In the genomic region with DNA sequence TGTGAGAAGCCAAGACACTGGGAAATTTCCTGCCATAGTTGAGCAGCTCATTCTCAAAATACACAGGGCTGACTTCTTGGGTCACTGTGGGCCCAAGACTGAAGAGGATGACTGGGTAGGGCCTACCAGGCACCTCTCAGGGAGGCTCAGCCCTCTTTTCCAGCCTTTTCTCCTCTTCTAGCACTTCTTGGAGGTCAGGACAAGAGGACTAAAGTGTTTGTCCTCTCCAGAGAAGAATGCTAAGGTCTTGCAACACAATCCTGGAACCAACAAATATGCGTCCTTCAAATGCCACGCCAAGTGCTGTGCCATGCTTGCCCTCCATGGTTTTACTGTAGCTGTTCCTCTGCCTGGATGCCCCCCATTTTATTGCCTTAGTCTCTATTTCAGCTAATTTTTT, we compare ENCODE assay signal across 28 cellular contexts. TPM values are rescaled to one million over a fixed set of nuclear protein-coding genes. Genes with fewer than 3 reads are reported as not detected.
"Had no signal": no experiment of that assay in that cellular context is flagged by ENCODE, and none has a peak within 500 bp of the region (broad histone marks: within the 10 kb centered on the region; RNA-seq: fewer than 3 reads in every experiment).

No MANE protein-coding gene starts in this region.

- H3K4me3 ChIP-seq: dorsolateral prefrontal cortex, esophagus muscularis mucosa, heart right ventricle, mucosa of descending colon, neural progenitor cell, smooth muscle cell, suprapubic skin, transverse colon had no signal

- H3K36me3 ChIP-seq: esophagus muscularis mucosa, heart right ventricle, neural progenitor cell, suprapubic skin, transverse colon had no signal

- H3K27ac ChIP-seq: dorsolateral prefrontal cortex, esophagus muscularis mucosa, foreskin keratinocyte, heart right ventricle, neural progenitor cell, parathyroid adenoma, suprapubic skin, transverse colon had no signal

- H3K27ac Mint-ChIP-seq: naive B cell; nephron; neural progenitor cell; stimulated activated naive CD8-positive, alpha-beta T cell treated with anti-CD3 and anti-CD28 coated beads, Interleukin-15, amount 100 ng/mL, for 72 hours had no signal

- ATAC-seq: foreskin keratinocyte; heart right ventricle; left colon; mucosa of descending colon; sciatic nerve; stimulated activated naive CD8-positive, alpha-beta T cell treated with anti-CD3 and anti-CD28 coated beads, Interleukin-15, amount 100 ng/mL, for 72 hours had no signal

- DNase-seq: caudate nucleus; cerebellar nuclear complex; dorsolateral prefrontal cortex; effector CD4-positive, alpha-beta T cell; foreskin keratinocyte; glutamatergic neuron; heart right ventricle; hippocampal formation; kidney glomerular epithelial cell; left colon; mucosa of descending colon; naive B cell; stimulated activated CD4-positive, alpha-beta T cell treated with anti-CD3 and anti-CD28 coated beads, Interleukin-12 subunit alpha, Interleukin-12 subunit beta, amount 100 ng/mL, for 4 hours; stimulated activated CD4-positive, alpha-beta T cell treated with anti-CD3 and anti-CD28 coated beads, Interleukin-1b, Interleukin-23, amount 100 ng/mL, for 48 hours; stimulated activated CD4-positive, alpha-beta T cell treated with anti-CD3 and anti-CD28 coated beads, Interleukin-4, amount 100 ng/mL, for 1 hour; stimulated activated CD8-positive, alpha-beta memory T cell treated with anti-CD3 and anti-CD28 coated beads, Interleukin-4, amount 100 ng/mL, for 48 hours; stimulated activated naive CD4-positive, alpha-beta T cell; stimulated activated naive CD8-positive, alpha-beta T cell treated with anti-CD3 and anti-CD28 coated beads, Interleukin-15, amount 100 ng/mL, for 72 hours; transverse colon had no signal

- H3K27me3 ChIP-seq: foreskin keratinocyte had no signal

- H3K4me3 Mint-ChIP-seq: naive B cell; nephron; neural progenitor cell; stimulated activated naive CD8-positive, alpha-beta T cell treated with anti-CD3 and anti-CD28 coated beads, Interleukin-15, amount 100 ng/mL, for 72 hours had no signal

- H3K9me3 Mint-ChIP-seq: nephron; neural progenitor cell; stimulated activated naive CD8-positive, alpha-beta T cell treated with anti-CD3 and anti-CD28 coated beads, Interleukin-15, amount 100 ng/mL, for 72 hours had no signal

- H3K9me3 ChIP-seq: esophagus muscularis mucosa, heart right ventricle, mucosa of descending colon, suprapubic skin, transverse colon had no signal

- H3K36me3 Mint-ChIP-seq: naive B cell, neural progenitor cell had no signal

RNA-seq across cellular contexts. Expression of gene LRRN4, which starts 3.3 kb away (rescaled TPM):
- total RNA-seq: endothelial cell of umbilical vein, left colon, mucosa of descending colon, osteoblast had no signal
